In the genomic region with DNA sequence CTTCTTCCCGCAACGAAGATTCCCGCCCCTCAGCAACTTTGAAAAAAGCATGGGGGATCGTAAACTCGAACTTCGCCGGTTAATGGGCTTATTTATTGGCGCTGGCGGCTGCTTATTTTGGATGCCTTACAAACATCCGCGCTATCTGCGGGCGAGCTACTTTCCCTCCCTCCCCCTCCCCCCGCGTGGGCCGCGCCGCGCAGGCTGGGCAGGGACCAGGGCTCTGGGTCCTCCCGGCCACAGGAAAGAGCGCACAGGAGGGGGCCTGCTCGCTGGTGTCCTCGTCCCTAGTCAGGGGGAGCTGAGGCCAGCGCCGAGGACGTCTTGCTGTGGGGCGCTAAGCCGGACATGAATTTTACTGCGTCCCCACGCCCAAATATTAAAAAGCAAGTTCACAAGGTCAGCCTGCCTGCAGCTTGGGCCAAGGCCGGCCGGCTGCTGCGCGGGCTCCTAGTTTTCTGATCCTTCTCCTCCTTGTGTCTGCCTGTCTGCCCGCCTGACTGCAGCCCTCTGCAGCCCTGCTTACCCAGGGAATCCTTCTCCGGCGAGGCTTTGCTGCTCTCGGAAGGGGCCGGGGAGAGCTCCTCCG, we compare ENCODE assay signal across 8 cellular contexts. TPM values are rescaled to one million over a fixed set of nuclear protein-coding genes. Genes with fewer than 3 reads are reported as not detected.
DNase-seq lines count a peak whose midpoint lies in the region; ATAC-seq and TF ChIP-seq lines count a peak whose summit lies in the region.

No MANE protein-coding gene starts in this region.

- H3K4me2 ChIP-seq in Karpas-422 (ENCODE audit: low read depth, low read length, poor library complexity, severe bottlenecking) = no peak overlapping the region

- no peak overlapping the region for H2AFZ ChIP-seq in Karpas-422 (ENCODE audit: low read length)

- H3K9me3 ChIP-seq in psoas muscle (no peaks in the 10 kb centered on the region), Karpas-422 (ENCODE audit: low read length) (no peaks in the 10 kb centered on the region)

- ATAC-seq in activated CD4-positive, alpha-beta T cell treated with anti-CD3 and anti-CD28 coated beads for 36 hours = peak; percentile 14
- ATAC-seq in psoas muscle = peak; percentile 40 to 60 (median 51)
- ATAC-seq in GM19397 (IDR thresholded peaks at IDR 0.05; ENCODE audit: unreplicated experiment) = no peak
- no peak for ATAC-seq in GM21360 (IDR thresholded peaks at IDR 0.05; ENCODE audit: unreplicated experiment)

- peak overlapping the region; percentile 67 for H3K4me3 ChIP-seq in fibroblast of villous mesenchyme (ENCODE audit: low read depth, low read length)
- H3K4me3 ChIP-seq in psoas muscle = peak overlapping the region; percentile 79
- no peak overlapping the region for H3K4me3 ChIP-seq in Karpas-422 (ENCODE audit: low read length)

- H3K4me1 Mint-ChIP-seq in activated CD4-positive, alpha-beta T cell treated with anti-CD3 and anti-CD28 coated beads for 36 hours = peaks cover 15% of the 10 kb centered on the region

- H3K27me3 Mint-ChIP-seq in activated CD4-positive, alpha-beta T cell treated with anti-CD3 and anti-CD28 coated beads for 36 hours = peaks cover 56% of the 10 kb centered on the region

- peak; percentile 31 for DNase-seq in activated CD4-positive, alpha-beta T cell treated with anti-CD3 and anti-CD28 coated beads for 36 hours
- no peak for DNase-seq in activated CD4-positive, alpha-beta T cell treated with anti-CD3 and anti-CD28 coated beads, Interleukin-2, amount 50 U/mL, for 48 hours
- DNase-seq in RKO (ENCODE audit: low spot score) (peak; percentile 69), fibroblast of villous mesenchyme (ENCODE audit: low read depth) (peak; percentile 94), psoas muscle (peak in 1 of 2 donors; percentile 89), Karpas-422 (no peak)

- no peaks in the 10 kb centered on the region for H3K9me3 Mint-ChIP-seq in activated CD4-positive, alpha-beta T cell treated with anti-CD3 and anti-CD28 coated beads for 36 hours (ENCODE audit: low read depth)

- H3K36me3 ChIP-seq in psoas muscle (ENCODE audit: insufficient read depth in 1 of 2, low read depth in 1 of 2) (no peaks in the 10 kb centered on the region), Karpas-422 (ENCODE audit: insufficient read depth, low read length) (no peaks in the 10 kb centered on the region)

- TF ChIP-seq CTCF in fibroblast of villous mesenchyme (IDR thresholded peaks at IDR 0.05; ENCODE audit: insufficient read depth, low read depth, low read length) (no peak), psoas muscle (IDR thresholded peaks at IDR 0.05) (no peak)

- H3K27ac ChIP-seq in psoas muscle (peak overlapping the region; percentile 92), Karpas-422 (ENCODE audit: low read length) (no peak overlapping the region)

- no peaks in the 10 kb centered on the region for H3K36me3 Mint-ChIP-seq in activated CD4-positive, alpha-beta T cell treated with anti-CD3 and anti-CD28 coated beads for 36 hours (ENCODE audit: low read depth)

- H3K27ac Mint-ChIP-seq in activated CD4-positive, alpha-beta T cell treated with anti-CD3 and anti-CD28 coated beads for 36 hours = no peak overlapping the region

- H3K4me1 ChIP-seq in psoas muscle (peaks cover 17% of the 10 kb centered on the region), Karpas-422 (ENCODE audit: low read length) (no peaks in the 10 kb centered on the region)

- no peaks in the 10 kb centered on the region for H4K20me1 ChIP-seq in Karpas-422 (ENCODE audit: insufficient read depth, low read depth, low read length)

- H3K4me3 Mint-ChIP-seq in activated CD4-positive, alpha-beta T cell treated with anti-CD3 and anti-CD28 coated beads for 36 hours = no peak overlapping the region

- CTCF ChIA-PET in activated CD4-positive, alpha-beta T cell treated with anti-CD3 and anti-CD28 coated beads for 36 hours (lab: Charles Lee) = interaction anchor here (0.6 to 1.6 kb wide), 4 partner anchors 10 to 113 kb away, joined by 3 to 6 read pairs (median 4); no protein-coding TSS in a partner anchor

- intact Hi-C loops in activated CD4-positive, alpha-beta T cell treated with anti-CD3 and anti-CD28 coated beads for 36 hours (cut with DNase I, micrococcal nuclease) = loop anchor here in 1 of 2 experiments (2.0 kb wide), 1 partner anchor 16 kb away; the partner anchor contains the start of gene HOXA7
- intact Hi-C loops in psoas muscle (cut with DNase I) = loop anchor here in 1 of 2 donors (2.0 kb wide), 1 partner anchor 1316 kb away; no protein-coding TSS in a partner anchor

- H3K79me2 ChIP-seq in Karpas-422 (ENCODE audit: low read length) = no peaks in the 10 kb centered on the region

- no peaks in the 10 kb centered on the region for H3K9me2 ChIP-seq in Karpas-422 (replicated peaks; ENCODE audit: insufficient read depth, low read length)

- no peak overlapping the region for H3K9ac ChIP-seq in Karpas-422 (ENCODE audit: low read length)

- WGBS in psoas muscle, 3 donors = 0 to 1% (median 1%) methylated on average over 38 to 40 of the region's 40 CpGs

- POLR2A ChIA-PET in activated CD4-positive, alpha-beta T cell treated with anti-CD3 and anti-CD28 coated beads for 36 hours (lab: Charles Lee) = interaction anchor here (0.6 kb wide), 1 partner anchor 312 kb away, joined by 7 read pairs; no protein-coding TSS in a partner anchor

- no peaks in the 10 kb centered on the region for H3K27me3 ChIP-seq in psoas muscle (ENCODE audit: insufficient read depth in 3 of 3, low read length in 2 of 3)
- no peaks in the 10 kb centered on the region for H3K27me3 ChIP-seq in Karpas-422 (ENCODE audit: low read length)

RNA-seq across cellular contexts. Expression of gene HOXA10, which starts 1.2 kb away (rescaled TPM):
- total RNA-seq in activated CD4-positive, alpha-beta T cell treated with anti-CD3 and anti-CD28 coated beads for 36 hours = not detected
- total RNA-seq in fibroblast of villous mesenchyme (39.0 and 47.1 TPM in 2 replicates), psoas muscle (10 to 100 TPM in 2 of 4 donors, under 1 TPM in 1, not detected in 1; 0.81 to 34.3 (median 19.2) TPM)
- polyA plus RNA-seq in psoas muscle = 10 to 100 TPM; 17.2 to 77.5 (median 32.0) TPM
- total RNA-seq in Karpas-422 (2014; rRNA removed; shearing (Covaris generic); ENCODE audit: low replicate concordance) = not detected in 2 replicates

RNA-seq across cellular contexts. Expression of gene HOXA9, which starts 7.6 kb away (rescaled TPM):
- total RNA-seq in activated CD4-positive, alpha-beta T cell treated with anti-CD3 and anti-CD28 coated beads for 36 hours = not detected
- 17.1 and 20.3 TPM in 2 replicates for total RNA-seq in fibroblast of villous mesenchyme
- total RNA-seq in psoas muscle = 10 to 100 TPM in 1 of 4 donors, 1 to 10 TPM in 1, under 1 TPM in 1, not detected in 1; 0.81 to 19.9 (median 4.9) TPM
- 10 to 100 TPM; 13.8 to 55.9 (median 18.2) TPM for polyA plus RNA-seq in psoas muscle
- total RNA-seq in Karpas-422 (2014; rRNA removed; shearing (Covaris generic); ENCODE audit: low replicate concordance) = not detected in 2 replicates

RNA-seq across cellular contexts. Expression of gene HOXA11, which starts 12.1 kb away (rescaled TPM):
- not detected for total RNA-seq in activated CD4-positive, alpha-beta T cell treated with anti-CD3 and anti-CD28 coated beads for 36 hours
- total RNA-seq in fibroblast of villous mesenchyme (41.9 and 47.1 TPM in 2 replicates), psoas muscle (1 to 10 TPM in 1 of 4 donors, not detected in 3; 1.1 TPM)
- under 1 TPM; 0.08 to 0.90 (median 0.25) TPM for polyA plus RNA-seq in psoas muscle
- not detected in 2 replicates for total RNA-seq in Karpas-422 (2014; rRNA removed; shearing (Covaris generic); ENCODE audit: low replicate concordance)

RNA-seq across cellular contexts. Expression of gene HOXA7, which starts 16.4 kb away (rescaled TPM):
- not detected for total RNA-seq in activated CD4-positive, alpha-beta T cell treated with anti-CD3 and anti-CD28 coated beads for 36 hours
- 2.2 and 2.3 TPM in 2 replicates for total RNA-seq in fibroblast of villous mesenchyme
- total RNA-seq in psoas muscle = 1 to 10 TPM; 4.7 to 8.4 (median 6.7) TPM
- polyA plus RNA-seq in psoas muscle = 10 to 100 TPM in 1 of 3 donors, 1 to 10 TPM in 2; 2.9 to 10.2 (median 6.2) TPM
- total RNA-seq in Karpas-422 (2014; rRNA removed; shearing (Covaris generic); ENCODE audit: low replicate concordance) = 7.5 and 10.2 TPM in 2 replicates

RNA-seq across cellular contexts. Expression of gene HOXA3, which starts 20.5 kb away (rescaled TPM):
- total RNA-seq in activated CD4-positive, alpha-beta T cell treated with anti-CD3 and anti-CD28 coated beads for 36 hours = not detected
- total RNA-seq in fibroblast of villous mesenchyme (9.3 and 11.7 TPM in 2 replicates), psoas muscle (1 to 10 TPM; 3.3 to 5.6 (median 4.2) TPM)
- 1 to 10 TPM in 1 of 3 donors, under 1 TPM in 2; 0.65 to 2.6 (median 0.97) TPM for polyA plus RNA-seq in psoas muscle
- total RNA-seq in Karpas-422 (2014; rRNA removed; shearing (Covaris generic); ENCODE audit: low replicate concordance) = 1.3 TPM in 2 replicates

Comparison
In these comparisons a context has a peak if more than half of its experiments do, and no peak if none do; other contexts are left out.
1. DNase-seq: peak in activated CD4-positive, alpha-beta T cell treated with anti-CD3 and anti-CD28 coated beads for 36 hours (single experiment), RKO (single experiment) and fibroblast of villous mesenchyme (single experiment); none in activated CD4-positive, alpha-beta T cell treated with anti-CD3 and anti-CD28 coated beads, Interleukin-2, amount 50 U/mL, for 48 hours (0 of 2) and Karpas-422 (single experiment).
2. ATAC-seq: peak in activated CD4-positive, alpha-beta T cell treated with anti-CD3 and anti-CD28 coated beads for 36 hours (single experiment) and psoas muscle (4 of 4); none in GM19397 (single experiment) and GM21360 (single experiment).
3. RNA of gene HOXA11, which starts 12.1 kb away (total RNA-seq): 41.9 to 47.1 TPM in fibroblast of villous mesenchyme; not detected in activated CD4-positive, alpha-beta T cell treated with anti-CD3 and anti-CD28 coated beads for 36 hours, 1.1 TPM in psoas muscle and not detected in Karpas-422; every median in the first group is over 10 times any median in the second.